In the genomic region with DNA sequence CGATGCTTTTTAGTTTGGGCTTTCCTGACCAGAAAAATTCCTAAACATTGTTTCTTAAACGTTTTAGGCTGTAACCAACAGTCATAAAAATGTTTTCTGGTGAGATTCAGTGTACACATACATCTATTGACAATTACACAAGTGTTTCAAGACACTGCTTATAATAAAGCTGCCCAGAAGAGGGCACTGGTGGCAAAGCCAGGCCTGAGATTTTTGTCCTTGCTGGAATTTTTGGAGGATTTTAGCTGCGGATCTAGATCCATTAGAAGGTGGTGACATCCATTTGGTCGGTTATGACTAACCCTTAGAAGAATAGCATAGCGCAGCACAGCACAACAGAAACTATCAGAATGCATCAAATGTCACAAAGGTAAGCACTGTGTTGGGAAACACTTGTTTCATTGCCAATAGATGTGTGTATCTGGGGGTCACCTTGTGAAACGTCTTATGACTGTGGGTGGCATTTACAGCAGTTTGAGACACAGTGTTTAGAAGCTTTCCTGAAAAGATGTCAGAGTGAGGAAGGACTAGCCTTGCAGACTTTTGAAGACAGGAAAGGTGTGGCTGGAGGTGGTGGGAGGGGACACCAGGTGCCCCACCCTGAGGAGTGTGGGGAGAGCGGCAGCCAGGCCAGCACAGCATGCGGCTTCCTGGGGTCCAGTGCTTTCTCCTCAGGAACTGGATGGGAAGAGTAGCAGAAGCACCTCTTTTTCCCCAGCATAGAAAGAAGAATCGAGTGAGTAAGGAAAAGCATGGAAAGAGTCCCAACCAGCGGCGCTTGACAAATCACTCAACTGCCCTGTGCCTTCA, we compare ENCODE assay signal across 8 cellular contexts. TPM values are rescaled to one million over a fixed set of nuclear protein-coding genes. Genes with fewer than 3 reads are reported as not detected.
A peak's percentile ranks its signal among the peaks of the same experiment; 100 is the strongest.
DNase-seq lines count a peak whose midpoint lies in the region; ATAC-seq and TF ChIP-seq lines count a peak whose summit lies in the region.

No MANE protein-coding gene starts in this region.

- no peak overlapping the region for H3K27ac Mint-ChIP-seq in osteocyte (ENCODE audit: unreplicated experiment)

- no peak for ATAC-seq in GM18858 (IDR thresholded peaks at IDR 0.05; ENCODE audit: unreplicated experiment)

- H3K9me3 Mint-ChIP-seq in osteocyte (ENCODE audit: unreplicated experiment) = no peaks in the 10 kb centered on the region

- DNase-seq in ELR (ENCODE audit: low read depth) (peak; percentile 58), NCI-H69 (lab: John Stamatoyannopoulos, UW) (peak; percentile 59), epidermal melanocyte (ENCODE audit: insufficient read length, low spot score) (peak; percentile 25), osteocyte (ENCODE audit: extremely low spot score, unreplicated experiment) (no peak), HuH-7.5 (ENCODE audit: low spot score) (no peak)
- DNase-seq in stimulated activated CD4-positive, alpha-beta T cell treated with anti-CD3 and anti-CD28 coated beads, Interleukin-4, amount 100 ng/mL, for 24 hours = no peak
- no peak for DNase-seq in activated CD4-positive, alpha-beta T cell treated with anti-CD3 and anti-CD28 coated beads for 48 hours

- H3K36me3 Mint-ChIP-seq in osteocyte (ENCODE audit: unreplicated experiment) = no peaks in the 10 kb centered on the region

- H3K4me1 Mint-ChIP-seq in osteocyte (ENCODE audit: unreplicated experiment) = no peaks in the 10 kb centered on the region

- no peak overlapping the region for H3K4me3 Mint-ChIP-seq in osteocyte (ENCODE audit: unreplicated experiment)

- peaks cover 64% of the 10 kb centered on the region for H3K27me3 Mint-ChIP-seq in osteocyte (ENCODE audit: unreplicated experiment)

- peak; percentile 76 for TF ChIP-seq CTCF in osteocyte (IDR thresholded peaks at IDR 0.05)

RNA-seq across cellular contexts. Expression of a gene that starts 54.7 kb away (rescaled TPM):
- total RNA-seq in osteocyte = 42.1 and 43.3 TPM in 2 replicates

Comparison
In these comparisons a context has a peak if more than half of its experiments do, and no peak if none do; other contexts are left out.
1. DNase-seq: peak in ELR (single experiment), NCI-H69 (single experiment) and epidermal melanocyte (single experiment); none in osteocyte (single experiment), HuH-7.5 (single experiment), stimulated activated CD4-positive, alpha-beta T cell treated with anti-CD3 and anti-CD28 coated beads, Interleukin-4, amount 100 ng/mL, for 24 hours (single experiment) and activated CD4-positive, alpha-beta T cell treated with anti-CD3 and anti-CD28 coated beads for 48 hours (single experiment).